ENCODE assay signal across 11 cellular contexts in genomic region chr6:136410201-136411027, GRCh38.
DNase-seq lines count a peak whose midpoint lies in the region; ATAC-seq, FAIRE-seq and TF ChIP-seq lines count a peak whose summit lies in the region.
"Had no signal": no experiment of that assay in that cellular context is flagged by ENCODE, and none has a peak within 500 bp of the region (broad histone marks: within the 10 kb centered on the region; RNA-seq: fewer than 3 reads in every experiment).

No MANE protein-coding gene starts in this region.

- H3K27ac ChIP-seq in ascending aorta = no peak overlapping the region

- TF ChIP-seq CTCF in ascending aorta (IDR thresholded peaks at IDR 0.05) = no peak

- no peaks in the 10 kb centered on the region for H3K4me1 Mint-ChIP-seq in T-helper 17 cell
- H3K4me1 Mint-ChIP-seq: activated naive CD4-positive, alpha-beta T cell treated with anti-CD3 and anti-CD28 coated beads, Interleukin-2, amount 50 U/mL, for 24 hours had no signal

- H3K4me3 ChIP-seq in ascending aorta = no peak overlapping the region

- no peaks in the 10 kb centered on the region for H3K27me3 ChIP-seq in ascending aorta

- H3K36me3 ChIP-seq in ascending aorta = no peaks in the 10 kb centered on the region

- in situ Hi-C loops in KBM-7 (cut with MboI; ENCODE audit: low pct_unique_long_range_greater_than_20kb, low sequenced_read_pairs) = no loop called here

- peaks cover 38% of the 10 kb centered on the region for H3K27me3 Mint-ChIP-seq in T-helper 17 cell
- H3K27me3 Mint-ChIP-seq: activated naive CD4-positive, alpha-beta T cell treated with anti-CD3 and anti-CD28 coated beads, Interleukin-2, amount 50 U/mL, for 24 hours had no signal

- no peak for DNase-seq in KBM-7
- no peak for DNase-seq in ascending aorta (ENCODE audit: low spot score in 2 of 2)
- no peak for DNase-seq in T-helper 17 cell
- DNase-seq in NCI-H2227 treated with DMSO at 0.1 percent for 48 hours (lab: John Stamatoyannopoulos, UW) = no peak
- DNase-seq: NCI-H2171; stimulated activated CD8-positive, alpha-beta memory T cell treated with anti-CD3 and anti-CD28 coated beads, Interleukin-4, amount 100 ng/mL, for 48 hours had no signal

- no peaks in the 10 kb centered on the region for H3K36me3 Mint-ChIP-seq in T-helper 17 cell (ENCODE audit: low read depth)
- H3K36me3 Mint-ChIP-seq: activated naive CD4-positive, alpha-beta T cell treated with anti-CD3 and anti-CD28 coated beads, Interleukin-2, amount 50 U/mL, for 24 hours had no signal

- ATAC-seq in GM18499 (IDR thresholded peaks at IDR 0.05; ENCODE audit: insufficient read depth, unreplicated experiment) (peak; percentile 82), GM21526 (IDR thresholded peaks at IDR 0.05; ENCODE audit: low FRiP score, unreplicated experiment) (peak; percentile 89), HG03135 (IDR thresholded peaks at IDR 0.05; ENCODE audit: unreplicated experiment) (peak; percentile 54), T-helper 17 cell (no peak)

- FAIRE-seq in endometrium (lab: Jason Lieb, UNC) = peak; percentile 48

- no peak overlapping the region for H3K27ac Mint-ChIP-seq in T-helper 17 cell
- H3K27ac Mint-ChIP-seq: activated naive CD4-positive, alpha-beta T cell treated with anti-CD3 and anti-CD28 coated beads, Interleukin-2, amount 50 U/mL, for 24 hours had no signal

- intact Hi-C loops in ascending aorta (cut with DNase I) = no loop called here

- no peak overlapping the region for H3K4me3 Mint-ChIP-seq in T-helper 17 cell
- H3K4me3 Mint-ChIP-seq: activated naive CD4-positive, alpha-beta T cell treated with anti-CD3 and anti-CD28 coated beads, Interleukin-2, amount 50 U/mL, for 24 hours had no signal

- H3K9me3 ChIP-seq in ascending aorta = no peaks in the 10 kb centered on the region
- no peaks in the 10 kb centered on the region for H3K9me3 ChIP-seq in T-helper 17 cell (ENCODE audit: control insufficient read depth, low read length, poor library complexity, severe bottlenecking)

- peaks cover 0 to 2% of the 10 kb centered on the region in 2 donors for H3K4me1 ChIP-seq in ascending aorta
